In genomic region chr11:95154514-95154913, GRCh38 we compare ENCODE assay signal across 8 cellular contexts.
DNase-seq lines count a peak whose midpoint lies in the region; ATAC-seq and TF ChIP-seq lines count a peak whose summit lies in the region.

No MANE protein-coding gene starts in this region.

- peaks cover 10% of the 10 kb centered on the region for H3K9me3 Mint-ChIP-seq in WTC11
- H3K9me3 Mint-ChIP-seq in nephron: no peaks in the 10 kb centered on the region

- POLR2A ChIA-PET in WTC11 (lab: Charles Lee): interaction anchor here (0.6 to 1.0 kb wide), 3 partner anchors 77 to 1001 kb away, joined by 3 to 4 read pairs (median 3); partner anchors contain the start of gene SESN3

- no peak for TF ChIP-seq EP300 in suprapubic skin (IDR thresholded peaks at IDR 0.05)

- H3K4me1 ChIP-seq in suprapubic skin: peaks cover 50% of the 10 kb centered on the region

- in situ Hi-C loops in ACHN (cut with HindIII; ENCODE audit: low pct_ligation_motif_present, low pct_unique_long_range_greater_than_20kb, low sequenced_read_pairs): no loop called here

- H3K9me3 ChIP-seq in suprapubic skin: no peaks in the 10 kb centered on the region

- peak; percentile 64; the same call in 1 of the 2 replicates for TF ChIP-seq CTCF in GM12875 (IDR thresholded peaks at IDR 0.05; ENCODE audit: borderline replicate concordance, insufficient read depth, low read depth, low read length)
- peak; percentile 54; the same call in 1 of the 2 replicates for TF ChIP-seq CTCF in WTC11 (IDR thresholded peaks at IDR 0.05)
- peak in 53 of 56 donors; percentile 17 to 73 (median 44) for TF ChIP-seq CTCF in dorsolateral prefrontal cortex (IDR thresholded peaks at IDR 0.05 in 54 of 56, conservative IDR thresholded peaks at IDR 0.05 in 2 of 56; ENCODE audit: low read depth in 1 of 56, partially characterized antibody in 56 of 56)
- peak; percentile 59 to 67 (median 67) for TF ChIP-seq CTCF in nephron (IDR thresholded peaks at IDR 0.05; ENCODE audit: unreplicated experiment in 3 of 3)
- TF ChIP-seq CTCF in suprapubic skin (IDR thresholded peaks at IDR 0.05): peak in 1 of 2 donors; percentile 39

- H3K27ac ChIP-seq in dorsolateral prefrontal cortex (no peak overlapping the region), suprapubic skin (no peak overlapping the region)

- H3K27me3 Mint-ChIP-seq in WTC11 (ENCODE audit: low read depth): peaks cover 17% of the 10 kb centered on the region
- H3K27me3 Mint-ChIP-seq in nephron (ENCODE audit: low read depth): peaks cover 3% of the 10 kb centered on the region

- no peaks in the 10 kb centered on the region for H3K27me3 ChIP-seq in dorsolateral prefrontal cortex
- no peaks in the 10 kb centered on the region for H3K27me3 ChIP-seq in suprapubic skin

- no peaks in the 10 kb centered on the region for H3K36me3 ChIP-seq in suprapubic skin

- intact Hi-C loops in dorsolateral prefrontal cortex (cut with DNase I): loop anchor here (5.0 to 10.0 kb wide), 6 partner anchors 67 to 1270 kb away; partner anchors contain the start of genes ENDOD1 (in 1 of the 2) and SESN3 (in 1 of the 2)

- CTCF ChIA-PET in WTC11 (lab: Charles Lee): interaction anchor here (0.7 to 6.3 kb wide), 33 partner anchors 10 to 1271 kb away, joined by 3 to 143 read pairs (median 4); partner anchors contain the start of genes ENDOD1, FAM76B and SESN3

- H3K27ac Mint-ChIP-seq in WTC11: no peak overlapping the region
- H3K27ac Mint-ChIP-seq in nephron: peak overlapping the region in 1 of 3 experiments; percentile 63

- ATAC-seq in WTC11 (peak; percentile 3; the same call in 1 of the 2 replicates), HG03521 (IDR thresholded peaks at IDR 0.05; ENCODE audit: unreplicated experiment) (no peak)

- no peak overlapping the region for H3K4me3 ChIP-seq in GM12875 (ENCODE audit: low read depth, low read length)
- no peak overlapping the region for H3K4me3 ChIP-seq in dorsolateral prefrontal cortex
- H3K4me3 ChIP-seq in suprapubic skin: no peak overlapping the region

- TF ChIP-seq POLR2A in suprapubic skin (IDR thresholded peaks at IDR 0.05): no peak

- peaks cover 8% of the 10 kb centered on the region; the same call in 1 of the 2 replicates for H3K36me3 Mint-ChIP-seq in WTC11
- no peaks in the 10 kb centered on the region for H3K36me3 Mint-ChIP-seq in nephron (ENCODE audit: low read depth)

- no peak overlapping the region for H3K4me3 Mint-ChIP-seq in WTC11
- H3K4me3 Mint-ChIP-seq in nephron: no peak overlapping the region

- H3K4me1 Mint-ChIP-seq in WTC11: peaks cover 15% of the 10 kb centered on the region
- peaks cover 62% of the 10 kb centered on the region for H3K4me1 Mint-ChIP-seq in nephron

- DNase-seq in ACHN (peak; percentile 48), NCI-H2081 treated with DMSO at 0.1 percent for 48 hours (lab: John Stamatoyannopoulos, UW) (peak; percentile 14), WTC11 (ENCODE audit: low spot score) (peak; percentile 75), dorsolateral prefrontal cortex (no peak), suprapubic skin (ENCODE audit: low spot score in 2 of 2) (no peak)

TF ChIP-seq in WTC11, 78 proteins besides CTCF, POLR2A, EP300 and RAD21:
- TF ChIP-seq CBFB (CRISPR knock-in tag; IDR thresholded peaks at IDR 0.05; ENCODE audit: low read depth): no peak
- TF ChIP-seq ZNF396 (CRISPR knock-in tag; IDR thresholded peaks at IDR 0.05; ENCODE audit: borderline replicate concordance): no peak
- TF ChIP-seq ZNF317 (CRISPR knock-in tag; IDR thresholded peaks at IDR 0.05; ENCODE audit: borderline replicate concordance, low read depth): no peak
- no peak for TF ChIP-seq NFYB (CRISPR knock-in tag; conservative IDR thresholded peaks at IDR 0.05; ENCODE audit: low read depth)
- no peak for TF ChIP-seq ZNF232 (CRISPR knock-in tag; IDR thresholded peaks at IDR 0.05)
- no peak for TF ChIP-seq ZNF423 (CRISPR knock-in tag; IDR thresholded peaks at IDR 0.05)
- no peak for TF ChIP-seq IRF1 (CRISPR knock-in tag; IDR thresholded peaks at IDR 0.05)
- TF ChIP-seq CREB1 (CRISPR knock-in tag; IDR thresholded peaks at IDR 0.05): no peak
- no peak for TF ChIP-seq JAZF1 (CRISPR knock-in tag; IDR thresholded peaks at IDR 0.05)
- no peak for TF ChIP-seq ETV6 (CRISPR knock-in tag; IDR thresholded peaks at IDR 0.05)
- no peak for TF ChIP-seq ZNF532 (CRISPR knock-in tag; IDR thresholded peaks at IDR 0.05; ENCODE audit: borderline replicate concordance)
- no peak for TF ChIP-seq NFE2L1 (CRISPR knock-in tag; IDR thresholded peaks at IDR 0.05)
- TF ChIP-seq, protein P1, sequence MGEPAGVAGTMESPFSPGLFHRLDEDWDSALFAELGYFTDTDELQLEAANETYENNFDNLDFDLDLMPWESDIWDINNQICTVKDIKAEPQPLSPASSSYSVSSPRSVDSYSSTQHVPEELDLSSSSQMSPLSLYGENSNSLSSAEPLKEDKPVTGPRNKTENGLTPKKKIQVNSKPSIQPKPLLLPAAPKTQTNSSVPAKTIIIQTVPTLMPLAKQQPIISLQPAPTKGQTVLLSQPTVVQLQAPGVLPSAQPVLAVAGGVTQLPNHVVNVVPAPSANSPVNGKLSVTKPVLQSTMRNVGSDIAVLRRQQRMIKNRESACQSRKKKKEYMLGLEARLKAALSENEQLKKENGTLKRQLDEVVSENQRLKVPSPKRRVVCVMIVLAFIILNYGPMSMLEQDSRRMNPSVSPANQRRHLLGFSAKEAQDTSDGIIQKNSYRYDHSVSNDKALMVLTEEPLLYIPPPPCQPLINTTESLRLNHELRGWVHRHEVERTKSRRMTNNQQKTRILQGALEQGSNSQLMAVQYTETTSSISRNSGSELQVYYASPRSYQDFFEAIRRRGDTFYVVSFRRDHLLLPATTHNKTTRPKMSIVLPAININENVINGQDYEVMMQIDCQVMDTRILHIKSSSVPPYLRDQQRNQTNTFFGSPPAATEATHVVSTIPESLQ (CRISPR knock-in tag; IDR thresholded peaks at IDR 0.05): no peak
- no peak for TF ChIP-seq SOX15 (CRISPR knock-in tag; IDR thresholded peaks at IDR 0.05)
- no peak for TF ChIP-seq TEAD4 (CRISPR knock-in tag; IDR thresholded peaks at IDR 0.05)

Comparison
In these comparisons a context has a peak if more than half of its experiments do, and no peak if none do; other contexts are left out.
1. DNase-seq: peak in ACHN (single experiment), NCI-H2081 treated with DMSO at 0.1 percent for 48 hours (single experiment) and WTC11 (single experiment); none in dorsolateral prefrontal cortex (0 of 10) and suprapubic skin (0 of 2).